ENCODE assay signal across 1 cellular context in the genomic region with DNA sequence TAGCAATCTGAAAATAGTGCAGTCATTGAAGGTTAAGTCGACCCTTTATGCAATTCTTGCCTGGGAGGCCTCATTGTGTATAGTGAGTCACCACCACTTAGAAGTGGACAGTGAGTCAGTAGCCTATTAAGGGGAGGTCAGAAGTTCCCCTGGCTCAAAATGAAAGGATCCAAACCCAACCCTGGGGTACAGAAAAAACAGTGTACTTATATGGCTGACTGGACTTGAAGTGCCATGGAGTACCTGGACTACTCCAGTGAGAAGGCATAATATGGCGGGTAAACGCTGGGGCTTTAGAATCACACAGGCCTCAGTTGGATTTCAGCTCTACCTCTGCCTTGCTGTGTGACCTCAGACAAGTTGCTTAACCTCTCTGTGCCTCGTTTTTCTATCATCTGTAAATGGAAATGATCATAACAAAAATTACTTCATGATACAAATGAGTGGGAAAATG.
TF ChIP-seq lines count a peak whose summit lies in the region.

No MANE protein-coding gene starts in this region.

TF ChIP-seq in IMR-90, 13 proteins besides CTCF, POLR2A, EP300 and RAD21 (continued from another document):
- peak; percentile 94 for TF ChIP-seq RCOR1 (IDR thresholded peaks at IDR 0.05; ENCODE audit: insufficient replicate concordance, low read length)
- TF ChIP-seq MAZ (IDR thresholded peaks at IDR 0.05; ENCODE audit: borderline replicate concordance, low read depth, low read length) = no peak
- TF ChIP-seq CHD1 (IDR thresholded peaks at IDR 0.05; ENCODE audit: low read depth, low read length) = no peak
- TF ChIP-seq, protein P1, sequence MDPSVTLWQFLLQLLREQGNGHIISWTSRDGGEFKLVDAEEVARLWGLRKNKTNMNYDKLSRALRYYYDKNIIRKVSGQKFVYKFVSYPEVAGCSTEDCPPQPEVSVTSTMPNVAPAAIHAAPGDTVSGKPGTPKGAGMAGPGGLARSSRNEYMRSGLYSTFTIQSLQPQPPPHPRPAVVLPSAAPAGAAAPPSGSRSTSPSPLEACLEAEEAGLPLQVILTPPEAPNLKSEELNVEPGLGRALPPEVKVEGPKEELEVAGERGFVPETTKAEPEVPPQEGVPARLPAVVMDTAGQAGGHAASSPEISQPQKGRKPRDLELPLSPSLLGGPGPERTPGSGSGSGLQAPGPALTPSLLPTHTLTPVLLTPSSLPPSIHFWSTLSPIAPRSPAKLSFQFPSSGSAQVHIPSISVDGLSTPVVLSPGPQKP (IDR thresholded peaks at IDR 0.05; ENCODE audit: borderline replicate concordance, low read depth, low read length) = no peak
- TF ChIP-seq BHLHE40 (IDR thresholded peaks at IDR 0.05; ENCODE audit: low read depth, low read length) = peak; percentile 30; the same call in 1 of the 2 replicates
- peak; percentile 93 for TF ChIP-seq CEBPB (IDR thresholded peaks at IDR 0.05; ENCODE audit: low read depth, low read length)
TF ChIP-seq in IMR-90: peak in this region for 5.
